In genomic region chr2:232349546-232349945, GRCh38 we compare ENCODE assay signal across 1 cellular context.
TF ChIP-seq lines count a peak whose summit lies in the region.

No MANE protein-coding gene starts in this region.

TF ChIP-seq in WTC11, 78 proteins besides CTCF, POLR2A, EP300 and RAD21 (continued from another document):
- TF ChIP-seq ARID4B (CRISPR knock-in tag; IDR thresholded peaks at IDR 0.05; ENCODE audit: borderline replicate concordance) (no peak), ZNF532 (CRISPR knock-in tag; IDR thresholded peaks at IDR 0.05; ENCODE audit: borderline replicate concordance) (no peak), E2F1 (CRISPR knock-in tag; IDR thresholded peaks at IDR 0.05) (no peak)
